ENCODE assay signal across 27 cellular contexts in genomic region chr17:46863383-46864121, GRCh38. TPM values are rescaled to one million over a fixed set of nuclear protein-coding genes. Genes with fewer than 3 reads are reported as not detected.
"Had no signal": no experiment of that assay in that cellular context is flagged by ENCODE, and none has a peak within 500 bp of the region (broad histone marks: within the 10 kb centered on the region; RNA-seq: fewer than 3 reads in every experiment).

No MANE protein-coding gene starts in this region.

- FAIRE-seq: RCC 7860 had no signal

- H3K27ac ChIP-seq: adrenal gland, SJSA1 had no signal

- H3K27me3 ChIP-seq: MG63 had no signal

- H3K27ac Mint-ChIP-seq: activated CD8-positive, alpha-beta T cell treated with anti-CD3 and anti-CD28 coated beads, Interleukin-2, amount 10 ng/mL, durations not matched to agents 7 days and 5 days; activated naive CD8-positive, alpha-beta T cell treated with anti-CD3 and anti-CD28 coated beads, Interleukin-2, amount 10 ng/mL, durations not matched to agents 7 days and 5 days; T-helper 1 cell treated with Interleukin-12 subunit alpha and Interleukin-12 subunit beta and Interleukin-4 antibody, amounts not matched to agents 30 μg/mL and 1 μg/mL, for 36 hours; WTC11 had no signal

- ATAC-seq: activated CD8-positive, alpha-beta T cell treated with anti-CD3 and anti-CD28 coated beads, Interleukin-2, amount 10 ng/mL, durations not matched to agents 7 days and 5 days; PC-3; SK-N-SH treated with all-trans-retinoic acid at 6 μM for 48 hours had no signal

- H3K9me3 Mint-ChIP-seq: activated naive CD8-positive, alpha-beta T cell treated with anti-CD3 and anti-CD28 coated beads, Interleukin-2, amount 10 ng/mL, durations not matched to agents 7 days and 5 days; T-helper 1 cell treated with Interleukin-12 subunit alpha and Interleukin-12 subunit beta and Interleukin-4 antibody, amounts not matched to agents 30 μg/mL and 1 μg/mL, for 36 hours; WTC11 had no signal

- H3K4me3 Mint-ChIP-seq: activated CD8-positive, alpha-beta T cell treated with anti-CD3 and anti-CD28 coated beads, Interleukin-2, amount 10 ng/mL, durations not matched to agents 7 days and 5 days; activated naive CD8-positive, alpha-beta T cell treated with anti-CD3 and anti-CD28 coated beads, Interleukin-2, amount 10 ng/mL, durations not matched to agents 7 days and 5 days; T-helper 1 cell treated with Interleukin-12 subunit alpha and Interleukin-12 subunit beta and Interleukin-4 antibody, amounts not matched to agents 30 μg/mL and 1 μg/mL, for 36 hours; WTC11 had no signal

- DNase-seq: activated CD4-positive, alpha-beta T cell treated with anti-CD3 and anti-CD28 coated beads for 48 hours; activated CD4-positive, alpha-beta T cell treated with anti-CD3 and anti-CD28 coated beads, Interleukin-2, amount 50 U/mL, for 4 hours; activated CD4-positive, CD25-positive, alpha-beta regulatory T cell treated with anti-CD3 and anti-CD28 coated beads, Interleukin-2, amount 50 U/mL, for 72 hours; activated CD8-positive, alpha-beta memory T cell treated with anti-CD3 and anti-CD28 coated beads, Interleukin-2, amount 50 U/mL, for 48 hours; activated CD8-positive, alpha-beta T cell treated with anti-CD3 and anti-CD28 coated beads, Interleukin-2, amount 10 ng/mL, durations not matched to agents 7 days and 5 days; activated naive CD4-positive, alpha-beta T cell treated with anti-CD3 and anti-CD28 coated beads, Interleukin-2, amount 50 U/mL, for 16 hours; activated naive CD8-positive, alpha-beta T cell treated with anti-CD3 and anti-CD28 coated beads, Interleukin-2, amount 10 ng/mL, durations not matched to agents 7 days and 5 days; activated T-cell treated with anti-CD3 and anti-CD28 coated beads, Interleukin-2, amount 50 U/mL, for 1 hour; adrenal gland; anterior cingulate cortex; MG63; MV-4-11; NCI-H1092 treated with DMSO at 0.1 percent for 48 hours; NCI-H1417 treated with DMSO at 0.1 percent for 48 hours; NCI-H1694; NCI-H2029 treated with DMSO at 0.1 percent for 48 hours; NCI-H345; NCI-H510A; NCI-H526 treated with DMSO at 0.1 percent for 48 hours; NK-92 treated with Interleukin-12 subunit alpha and Interleukin-12 subunit beta, amount 100 ng/mL, for 24 hours; PC-3; SHP77 had no signal

- H3K36me3 ChIP-seq: adrenal gland, MG63, SJSA1 had no signal

- H3K9me3 ChIP-seq: adrenal gland, MG63, SJSA1 had no signal

- H3K4me1 ChIP-seq: adrenal gland, SJSA1 had no signal

- H3K36me3 Mint-ChIP-seq: activated naive CD8-positive, alpha-beta T cell treated with anti-CD3 and anti-CD28 coated beads, Interleukin-2, amount 10 ng/mL, durations not matched to agents 7 days and 5 days; WTC11 had no signal

- H3K4me3 ChIP-seq: adrenal gland, MG63, SJSA1 had no signal

RNA-seq across cellular contexts. Expression of gene WNT9B, which starts 12.2 kb away (rescaled TPM):
- total RNA-seq: activated CD8-positive, alpha-beta T cell treated with anti-CD3 and anti-CD28 coated beads, Interleukin-2, amount 10 ng/mL, durations not matched to agents 7 days and 5 days; activated naive CD8-positive, alpha-beta T cell treated with anti-CD3 and anti-CD28 coated beads, Interleukin-2, amount 10 ng/mL, durations not matched to agents 7 days and 5 days; PC-3; SJSA1 had no signal

RNA-seq across cellular contexts. Expression of gene WNT3, which starts 45.1 kb away (rescaled TPM):
- total RNA-seq: activated CD8-positive, alpha-beta T cell treated with anti-CD3 and anti-CD28 coated beads, Interleukin-2, amount 10 ng/mL, durations not matched to agents 7 days and 5 days; activated naive CD8-positive, alpha-beta T cell treated with anti-CD3 and anti-CD28 coated beads, Interleukin-2, amount 10 ng/mL, durations not matched to agents 7 days and 5 days had no signal
